In the genomic region with DNA sequence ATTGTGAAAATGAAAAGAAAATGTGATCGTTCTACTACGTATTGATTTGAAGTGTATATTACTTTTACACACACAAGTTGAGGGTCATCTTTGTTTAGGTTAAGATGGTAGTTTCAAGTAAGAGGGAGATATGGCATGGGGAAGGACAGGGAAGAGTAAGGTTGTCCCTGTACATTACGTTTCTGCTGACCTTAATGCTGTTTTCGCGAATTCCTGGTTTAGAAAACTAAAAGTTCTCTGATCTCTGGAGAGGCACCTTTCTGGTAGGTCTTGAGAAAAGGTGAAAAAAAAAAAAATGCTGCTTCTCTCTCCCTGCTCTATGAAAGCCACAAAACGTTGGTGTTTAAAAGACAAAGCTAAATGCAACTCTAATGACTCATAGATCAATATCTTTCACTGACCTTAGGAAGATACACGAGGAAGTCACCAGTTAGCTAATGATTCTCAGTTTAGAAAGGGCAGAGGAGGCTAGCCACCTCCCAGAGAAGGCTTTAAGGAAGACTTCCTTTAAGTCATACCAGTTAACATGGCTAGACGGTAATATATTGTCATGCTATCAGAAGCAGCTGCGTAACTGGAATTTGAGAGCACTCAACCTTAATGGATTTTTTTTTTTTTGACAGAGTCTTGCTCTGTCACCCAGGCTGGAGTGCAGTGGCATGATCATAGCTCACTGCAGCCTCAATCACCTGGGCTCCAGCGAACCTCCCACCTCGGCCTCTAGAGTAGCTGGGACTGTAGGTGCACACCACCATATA, we compare ENCODE assay signal across 1 cellular context.
TF ChIP-seq lines count a peak whose summit lies in the region.

No MANE protein-coding gene starts in this region.

TF ChIP-seq in SK-N-SH, 30 proteins besides CTCF, POLR2A, EP300 and RAD21 (continued from another document):
- TF ChIP-seq, protein P1, sequence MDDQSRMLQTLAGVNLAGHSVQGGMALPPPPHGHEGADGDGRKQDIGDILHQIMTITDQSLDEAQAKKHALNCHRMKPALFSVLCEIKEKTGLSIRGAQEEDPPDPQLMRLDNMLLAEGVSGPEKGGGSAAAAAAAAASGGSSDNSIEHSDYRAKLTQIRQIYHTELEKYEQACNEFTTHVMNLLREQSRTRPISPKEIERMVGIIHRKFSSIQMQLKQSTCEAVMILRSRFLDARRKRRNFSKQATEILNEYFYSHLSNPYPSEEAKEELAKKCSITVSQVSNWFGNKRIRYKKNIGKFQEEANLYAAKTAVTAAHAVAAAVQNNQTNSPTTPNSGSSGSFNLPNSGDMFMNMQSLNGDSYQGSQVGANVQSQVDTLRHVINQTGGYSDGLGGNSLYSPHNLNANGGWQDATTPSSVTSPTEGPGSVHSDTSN (IDR thresholded peaks at IDR 0.05), result peak; percentile 9; the same call in 1 of the 2 replicates
- TF ChIP-seq, protein P2, sequence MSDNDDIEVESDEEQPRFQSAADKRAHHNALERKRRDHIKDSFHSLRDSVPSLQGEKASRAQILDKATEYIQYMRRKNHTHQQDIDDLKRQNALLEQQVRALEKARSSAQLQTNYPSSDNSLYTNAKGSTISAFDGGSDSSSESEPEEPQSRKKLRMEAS (IDR thresholded peaks at IDR 0.05; ENCODE audit: low read depth), result no peak
- TF ChIP-seq MXI1 (IDR thresholded peaks at IDR 0.05; ENCODE audit: low read depth, low read length) (no peak), GABPA (IDR thresholded peaks at IDR 0.05; ENCODE audit: low read depth) (no peak), TAF1 (IDR thresholded peaks at IDR 0.05; ENCODE audit: borderline replicate concordance, low read depth, low read length) (no peak), FOXJ3 (CRISPR knock-in tag; IDR thresholded peaks at IDR 0.05) (no peak), NRF1 (IDR thresholded peaks at IDR 0.05; ENCODE audit: low read depth, low read length) (no peak), SIN3A (IDR thresholded peaks at IDR 0.05; ENCODE audit: borderline replicate concordance, low read depth, low read length) (no peak), TEAD4 (IDR thresholded peaks at IDR 0.05; ENCODE audit: borderline replicate concordance, insufficient read depth) (no peak), SMC3 (IDR thresholded peaks at IDR 0.05; ENCODE audit: low read depth, low read length) (no peak), POLR2AphosphoS5 (IDR thresholded peaks at IDR 0.05; ENCODE audit: low read depth, low read length) (peak; percentile 21; the same call in 1 of the 2 replicates), RCOR1 (IDR thresholded peaks at IDR 0.05; ENCODE audit: low read length) (no peak), FOSL2 (IDR thresholded peaks at IDR 0.05; ENCODE audit: borderline replicate concordance, low read depth) (peak; percentile 70; the same call in 1 of the 2 replicates), NFIC (IDR thresholded peaks at IDR 0.05; ENCODE audit: borderline replicate concordance) (no peak), EZH2phosphoT487 (IDR thresholded peaks at IDR 0.05; ENCODE audit: borderline replicate concordance, low read depth) (no peak), JUND (IDR thresholded peaks at IDR 0.05) (peak; percentile 81), GATA2 (CRISPR knock-in tag; IDR thresholded peaks at IDR 0.05) (no peak), MEF2A (IDR thresholded peaks at IDR 0.05; ENCODE audit: borderline replicate concordance, low read depth) (no peak), CHD2 (IDR thresholded peaks at IDR 0.05; ENCODE audit: low read length, partially characterized antibody) (no peak), RXRA (IDR thresholded peaks at IDR 0.05; ENCODE audit: borderline replicate concordance, low read depth) (peak; percentile 89), ELF1 (IDR thresholded peaks at IDR 0.05) (no peak), YY1 (IDR thresholded peaks at IDR 0.05; ENCODE audit: low read depth) (no peak)
- TF ChIP-seq, protein P3, sequence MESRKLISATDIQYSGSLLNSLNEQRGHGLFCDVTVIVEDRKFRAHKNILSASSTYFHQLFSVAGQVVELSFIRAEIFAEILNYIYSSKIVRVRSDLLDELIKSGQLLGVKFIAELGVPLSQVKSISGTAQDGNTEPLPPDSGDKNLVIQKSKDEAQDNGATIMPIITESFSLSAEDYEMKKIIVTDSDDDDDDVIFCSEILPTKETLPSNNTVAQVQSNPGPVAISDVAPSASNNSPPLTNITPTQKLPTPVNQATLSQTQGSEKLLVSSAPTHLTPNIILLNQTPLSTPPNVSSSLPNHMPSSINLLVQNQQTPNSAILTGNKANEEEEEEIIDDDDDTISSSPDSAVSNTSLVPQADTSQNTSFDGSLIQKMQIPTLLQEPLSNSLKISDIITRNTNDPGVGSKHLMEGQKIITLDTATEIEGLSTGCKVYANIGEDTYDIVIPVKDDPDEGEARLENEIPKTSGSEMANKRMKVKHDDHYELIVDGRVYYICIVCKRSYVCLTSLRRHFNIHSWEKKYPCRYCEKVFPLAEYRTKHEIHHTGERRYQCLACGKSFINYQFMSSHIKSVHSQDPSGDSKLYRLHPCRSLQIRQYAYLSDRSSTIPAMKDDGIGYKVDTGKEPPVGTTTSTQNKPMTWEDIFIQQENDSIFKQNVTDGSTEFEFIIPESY (IDR thresholded peaks at IDR 0.05; ENCODE audit: borderline replicate concordance, low read depth), result no peak
- TF ChIP-seq, protein P4, sequence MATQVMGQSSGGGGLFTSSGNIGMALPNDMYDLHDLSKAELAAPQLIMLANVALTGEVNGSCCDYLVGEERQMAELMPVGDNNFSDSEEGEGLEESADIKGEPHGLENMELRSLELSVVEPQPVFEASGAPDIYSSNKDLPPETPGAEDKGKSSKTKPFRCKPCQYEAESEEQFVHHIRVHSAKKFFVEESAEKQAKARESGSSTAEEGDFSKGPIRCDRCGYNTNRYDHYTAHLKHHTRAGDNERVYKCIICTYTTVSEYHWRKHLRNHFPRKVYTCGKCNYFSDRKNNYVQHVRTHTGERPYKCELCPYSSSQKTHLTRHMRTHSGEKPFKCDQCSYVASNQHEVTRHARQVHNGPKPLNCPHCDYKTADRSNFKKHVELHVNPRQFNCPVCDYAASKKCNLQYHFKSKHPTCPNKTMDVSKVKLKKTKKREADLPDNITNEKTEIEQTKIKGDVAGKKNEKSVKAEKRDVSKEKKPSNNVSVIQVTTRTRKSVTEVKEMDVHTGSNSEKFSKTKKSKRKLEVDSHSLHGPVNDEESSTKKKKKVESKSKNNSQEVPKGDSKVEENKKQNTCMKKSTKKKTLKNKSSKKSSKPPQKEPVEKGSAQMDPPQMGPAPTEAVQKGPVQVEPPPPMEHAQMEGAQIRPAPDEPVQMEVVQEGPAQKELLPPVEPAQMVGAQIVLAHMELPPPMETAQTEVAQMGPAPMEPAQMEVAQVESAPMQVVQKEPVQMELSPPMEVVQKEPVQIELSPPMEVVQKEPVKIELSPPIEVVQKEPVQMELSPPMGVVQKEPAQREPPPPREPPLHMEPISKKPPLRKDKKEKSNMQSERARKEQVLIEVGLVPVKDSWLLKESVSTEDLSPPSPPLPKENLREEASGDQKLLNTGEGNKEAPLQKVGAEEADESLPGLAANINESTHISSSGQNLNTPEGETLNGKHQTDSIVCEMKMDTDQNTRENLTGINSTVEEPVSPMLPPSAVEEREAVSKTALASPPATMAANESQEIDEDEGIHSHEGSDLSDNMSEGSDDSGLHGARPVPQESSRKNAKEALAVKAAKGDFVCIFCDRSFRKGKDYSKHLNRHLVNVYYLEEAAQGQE (IDR thresholded peaks at IDR 0.05; ENCODE audit: low read depth, low read length), result no peak
- TF ChIP-seq, protein P5, sequence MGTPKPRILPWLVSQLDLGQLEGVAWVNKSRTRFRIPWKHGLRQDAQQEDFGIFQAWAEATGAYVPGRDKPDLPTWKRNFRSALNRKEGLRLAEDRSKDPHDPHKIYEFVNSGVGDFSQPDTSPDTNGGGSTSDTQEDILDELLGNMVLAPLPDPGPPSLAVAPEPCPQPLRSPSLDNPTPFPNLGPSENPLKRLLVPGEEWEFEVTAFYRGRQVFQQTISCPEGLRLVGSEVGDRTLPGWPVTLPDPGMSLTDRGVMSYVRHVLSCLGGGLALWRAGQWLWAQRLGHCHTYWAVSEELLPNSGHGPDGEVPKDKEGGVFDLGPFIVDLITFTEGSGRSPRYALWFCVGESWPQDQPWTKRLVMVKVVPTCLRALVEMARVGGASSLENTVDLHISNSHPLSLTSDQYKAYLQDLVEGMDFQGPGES (IDR thresholded peaks at IDR 0.05; ENCODE audit: low read depth, low read length), result no peak
- TF ChIP-seq, protein P6, sequence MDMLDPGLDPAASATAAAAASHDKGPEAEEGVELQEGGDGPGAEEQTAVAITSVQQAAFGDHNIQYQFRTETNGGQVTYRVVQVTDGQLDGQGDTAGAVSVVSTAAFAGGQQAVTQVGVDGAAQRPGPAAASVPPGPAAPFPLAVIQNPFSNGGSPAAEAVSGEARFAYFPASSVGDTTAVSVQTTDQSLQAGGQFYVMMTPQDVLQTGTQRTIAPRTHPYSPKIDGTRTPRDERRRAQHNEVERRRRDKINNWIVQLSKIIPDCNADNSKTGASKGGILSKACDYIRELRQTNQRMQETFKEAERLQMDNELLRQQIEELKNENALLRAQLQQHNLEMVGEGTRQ (IDR thresholded peaks at IDR 0.05; ENCODE audit: borderline replicate concordance, low read depth, low read length), result no peak
- TF ChIP-seq, protein P7, sequence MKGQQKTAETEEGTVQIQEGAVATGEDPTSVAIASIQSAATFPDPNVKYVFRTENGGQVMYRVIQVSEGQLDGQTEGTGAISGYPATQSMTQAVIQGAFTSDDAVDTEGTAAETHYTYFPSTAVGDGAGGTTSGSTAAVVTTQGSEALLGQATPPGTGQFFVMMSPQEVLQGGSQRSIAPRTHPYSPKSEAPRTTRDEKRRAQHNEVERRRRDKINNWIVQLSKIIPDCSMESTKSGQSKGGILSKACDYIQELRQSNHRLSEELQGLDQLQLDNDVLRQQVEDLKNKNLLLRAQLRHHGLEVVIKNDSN (IDR thresholded peaks at IDR 0.05; ENCODE audit: borderline replicate concordance, low read depth), result no peak
